Comparison of ENCODE assay signal across 8 cellular contexts in the genomic region with DNA sequence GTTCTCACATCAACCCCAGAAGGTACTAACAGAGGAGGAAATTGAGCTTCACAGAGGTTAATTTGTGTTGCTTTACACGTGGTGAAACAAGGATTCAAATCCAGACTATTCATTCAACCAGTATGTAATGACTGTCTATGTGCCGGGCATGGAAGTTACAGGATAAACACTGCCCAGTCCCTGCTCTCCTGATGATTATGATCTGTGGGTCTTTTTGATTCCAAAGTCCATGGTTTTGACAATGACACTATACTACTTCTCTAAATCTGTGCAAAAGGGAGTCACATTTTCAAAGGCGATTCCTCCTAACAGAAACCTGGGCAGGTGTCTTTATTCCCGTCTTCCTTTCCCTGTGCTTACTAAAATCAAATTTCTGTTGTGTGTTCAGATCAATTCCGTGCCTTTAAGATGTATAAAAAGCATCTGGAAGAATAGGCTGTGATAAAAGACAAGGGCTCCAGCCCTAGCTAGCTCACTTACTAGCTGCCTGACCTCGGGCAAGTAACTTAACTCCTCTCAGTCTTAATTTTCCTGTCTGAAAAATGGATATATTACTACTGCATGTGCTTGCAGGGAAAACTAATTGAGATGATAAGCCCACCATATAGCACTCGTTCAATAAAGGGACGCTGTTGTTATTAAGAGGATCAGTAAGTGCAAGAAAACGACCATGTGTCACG. TPM values are rescaled to one million over a fixed set of nuclear protein-coding genes. Genes with fewer than 3 reads are reported as not detected.
A peak's percentile ranks its signal among the peaks of the same experiment; 100 is the strongest.
DNase-seq lines count a peak whose midpoint lies in the region; ATAC-seq and TF ChIP-seq lines count a peak whose summit lies in the region.

No MANE protein-coding gene starts in this region.

- DNase-seq in Caco-2 (no peak), OCI-M1 (lab: John Stamatoyannopoulos, UW) (peak; percentile 30), epithelial cell of proximal tubule (ENCODE audit: low read depth) (no peak), progenitor cell of endocrine pancreas (ENCODE audit: low spot score, unreplicated experiment) (no peak), LoVo (ENCODE audit: low spot score) (no peak), NCI-H1436 (lab: John Stamatoyannopoulos, UW) (no peak)

- ATAC-seq in GM19035 (IDR thresholded peaks at IDR 0.05; ENCODE audit: unreplicated experiment) (no peak), GM21528 (IDR thresholded peaks at IDR 0.05; ENCODE audit: low FRiP score, unreplicated experiment) (no peak)

- TF ChIP-seq CTCF in Caco-2 (IDR thresholded peaks at IDR 0.05; ENCODE audit: insufficient read depth in 1 of 2, low read depth in 1 of 2, low read length in 1 of 2, severe bottlenecking in 1 of 2, unreplicated experiment in 1 of 2) (no peak), epithelial cell of proximal tubule (conservative IDR thresholded peaks at IDR 0.05; ENCODE audit: low read depth, low read length) (no peak), progenitor cell of endocrine pancreas (IDR thresholded peaks at IDR 0.05; ENCODE audit: unreplicated experiment) (no peak)

- H3K4me1 ChIP-seq in Caco-2: peaks cover 37% of the 10 kb centered on the region

- H3K9me3 ChIP-seq in Caco-2: no peaks in the 10 kb centered on the region

- H3K4me3 ChIP-seq in Caco-2 (ENCODE audit: low read depth, low read length) (peak overlapping the region; percentile 58), epithelial cell of proximal tubule (ENCODE audit: low read depth, low read length) (peak overlapping the region; percentile 79)

- H3K27ac Mint-ChIP-seq in Caco-2 (ENCODE audit: unreplicated experiment) (peak overlapping the region; percentile 60), progenitor cell of endocrine pancreas (peak overlapping the region; percentile 93)

- H3K27me3 Mint-ChIP-seq in Caco-2 (ENCODE audit: insufficient read depth, unreplicated experiment) (no peaks in the 10 kb centered on the region), progenitor cell of endocrine pancreas (no peaks in the 10 kb centered on the region)

- CTCF ChIA-PET in Caco-2 (lab: Charles Lee): no interaction called here

- no peaks in the 10 kb centered on the region for H3K27me3 ChIP-seq in Caco-2 (replicated peaks; ENCODE audit: control insufficient read depth, insufficient read depth, low read length)

- peaks cover 23% of the 10 kb centered on the region for H3K36me3 Mint-ChIP-seq in Caco-2 (ENCODE audit: insufficient read depth, unreplicated experiment)
- H3K36me3 Mint-ChIP-seq in progenitor cell of endocrine pancreas (ENCODE audit: insufficient read depth): peaks cover 3% of the 10 kb centered on the region

- BruUV-seq in Caco-2 (replicated peaks; lab: Mats Ljungman, UMichigan): TSS peak; percentile 78

- POLR2A ChIA-PET in Caco-2 (lab: Charles Lee): interaction anchor here (0.6 kb wide), 1 partner anchor 10 kb away, joined by 5 read pairs; no protein-coding TSS in a partner anchor

- H3K4me3 Mint-ChIP-seq in Caco-2 (ENCODE audit: unreplicated experiment): peak overlapping the region; percentile 94
- peak overlapping the region; percentile 87 for H3K4me3 Mint-ChIP-seq in progenitor cell of endocrine pancreas (ENCODE audit: low read depth)

- no peaks in the 10 kb centered on the region for H3K36me3 ChIP-seq in Caco-2 (ENCODE audit: control insufficient read depth, insufficient read depth, low read length)

- H3K4me1 Mint-ChIP-seq in Caco-2 (ENCODE audit: low read depth, unreplicated experiment) (peaks cover 30% of the 10 kb centered on the region), progenitor cell of endocrine pancreas (ENCODE audit: low read depth) (peaks cover 21% of the 10 kb centered on the region)

- intact Hi-C loops in Caco-2 (cut with micrococcal nuclease; ENCODE audit: unreplicated experiment): loop anchor here (5.0 kb wide), 2 partner anchors 43 to 227 kb away; no protein-coding TSS in a partner anchor

- H3K9me3 Mint-ChIP-seq in Caco-2 (ENCODE audit: unreplicated experiment) (no peaks in the 10 kb centered on the region), progenitor cell of endocrine pancreas (ENCODE audit: low read depth) (no peaks in the 10 kb centered on the region)

RNA-seq across cellular contexts. Expression of a gene that starts 1.0 kb away (rescaled TPM):
- 12.3 and 12.6 TPM in 2 replicates for total RNA-seq in Caco-2 (2022)
- total RNA-seq in epithelial cell of proximal tubule: 1.8 and 2.8 TPM in 2 replicates
- total RNA-seq in progenitor cell of endocrine pancreas: 17.4 and 17.8 TPM in 2 replicates
